Comparison of ENCODE assay signal across 1 cellular context in genomic region chr9:100013573-100013972, GRCh38.
A peak's percentile ranks its signal among the peaks of the same experiment; 100 is the strongest.
TF ChIP-seq lines count a peak whose summit lies in the region.

No MANE protein-coding gene starts in this region.

TF ChIP-seq in K562, 482 proteins besides CTCF, POLR2A, EP300 and RAD21 (continued from another document and continues in another):
- no peak for TF ChIP-seq MGA (IDR thresholded peaks at IDR 0.05)
- TF ChIP-seq ZNF512 (tag; IDR thresholded peaks at IDR 0.05): no peak
- no peak for TF ChIP-seq IRF1 (CRISPR knock-in tag; IDR thresholded peaks at IDR 0.05; ENCODE audit: borderline replicate concordance)
- no peak for TF ChIP-seq LARP7 (IDR thresholded peaks at IDR 0.05)
- no peak for TF ChIP-seq THRB (CRISPR knock-in tag; conservative IDR thresholded peaks at IDR 0.05)
- no peak for TF ChIP-seq COPS2 (conservative IDR thresholded peaks at IDR 0.05)
- no peak for TF ChIP-seq THAP7 (CRISPR knock-in tag; IDR thresholded peaks at IDR 0.05)
- no peak for TF ChIP-seq SRF (CRISPR knock-in tag; IDR thresholded peaks at IDR 0.05)
- TF ChIP-seq SMAD3 (CRISPR knock-in tag; conservative IDR thresholded peaks at IDR 0.05): no peak
- TF ChIP-seq SAP30 (IDR thresholded peaks at IDR 0.05; ENCODE audit: borderline replicate concordance, insufficient read depth, low read depth, low read length, poor library complexity, severe bottlenecking): no peak
- TF ChIP-seq NFE2L1 (tag; IDR thresholded peaks at IDR 0.05; ENCODE audit: borderline replicate concordance, low read depth): peak; percentile 37; the same call in 1 of the 2 replicates
- TF ChIP-seq TFAP4 (CRISPR knock-in tag; IDR thresholded peaks at IDR 0.05; ENCODE audit: borderline replicate concordance): no peak
- no peak for TF ChIP-seq DDX20 (tag; IDR thresholded peaks at IDR 0.05; ENCODE audit: low read depth)
- no peak for TF ChIP-seq REST (CRISPR knock-in tag; IDR thresholded peaks at IDR 0.05; ENCODE audit: low read depth)
- peak; percentile 40; the same call in 1 of the 2 replicates for TF ChIP-seq C11orf30 (IDR thresholded peaks at IDR 0.05; ENCODE audit: low read depth)
- no peak for TF ChIP-seq SP2 (IDR thresholded peaks at IDR 0.05; ENCODE audit: extremely low read depth, low read depth, low read length, poor library complexity, severe bottlenecking)
- no peak for TF ChIP-seq ZNF695 (CRISPR knock-in tag; IDR thresholded peaks at IDR 0.05)
- TF ChIP-seq E2F6 (IDR thresholded peaks at IDR 0.05; ENCODE audit: borderline replicate concordance in 1 of 2, extremely low read depth in 1 of 2, insufficient read depth in 1 of 2, insufficient read length in 1 of 2, low read depth in 1 of 2, low read length in 1 of 2, poor library complexity in 1 of 2, severe bottlenecking in 1 of 2): no peak
- TF ChIP-seq ZNF324 (CRISPR knock-in tag; IDR thresholded peaks at IDR 0.05): no peak
- TF ChIP-seq NFIC (IDR thresholded peaks at IDR 0.05): no peak
- peak; percentile 56 for TF ChIP-seq ZNF316 (IDR thresholded peaks at IDR 0.05)
- no peak for TF ChIP-seq PHF21A (IDR thresholded peaks at IDR 0.05; ENCODE audit: borderline replicate concordance, low read depth)
- no peak for TF ChIP-seq ZNF395 (CRISPR knock-in tag; IDR thresholded peaks at IDR 0.05)
- TF ChIP-seq ZFP91 (CRISPR knock-in tag; IDR thresholded peaks at IDR 0.05): no peak
- TF ChIP-seq HMG20A (CRISPR knock-in tag; conservative IDR thresholded peaks at IDR 0.05): no peak
- no peak for TF ChIP-seq NFXL1 (CRISPR knock-in tag; IDR thresholded peaks at IDR 0.05)
- no peak for TF ChIP-seq IFI16 (CRISPR knock-in tag; IDR thresholded peaks at IDR 0.05)
